Comparison of ENCODE assay signal across 8 cellular contexts in the genomic region with DNA sequence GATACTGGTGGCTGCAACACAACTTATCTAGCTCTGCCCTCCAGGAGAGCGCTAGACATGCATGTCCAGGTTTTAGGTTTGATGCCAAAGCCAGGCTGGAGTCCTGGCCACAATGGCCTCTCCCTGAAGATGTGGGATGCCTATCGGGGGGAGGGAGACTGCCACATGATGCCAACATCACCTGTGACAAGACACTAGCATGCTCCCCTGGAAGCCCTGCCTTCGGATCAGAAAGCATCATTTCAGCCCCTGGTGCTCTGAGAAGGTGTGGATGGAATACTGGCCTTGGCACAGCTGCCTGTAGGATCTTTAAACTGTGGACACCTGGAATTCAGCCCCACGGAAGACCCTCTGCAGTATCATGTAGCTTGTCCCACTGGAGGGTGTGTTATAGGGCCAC.
"Had no signal": no experiment of that assay in that cellular context is flagged by ENCODE, and none has a peak within 500 bp of the region (broad histone marks: within the 10 kb centered on the region; RNA-seq: fewer than 3 reads in every experiment).

No MANE protein-coding gene starts in this region.

- H3K4me1 Mint-ChIP-seq: GM23338, IgD-negative memory B cell had no signal

- H3K27ac Mint-ChIP-seq: GM23338, HFFc6 had no signal

- H2AFZ ChIP-seq: GM23338 had no signal

- H3K4me3 ChIP-seq: GM23338, HAP-1 had no signal

- H3K36me3 Mint-ChIP-seq: IgD-negative memory B cell had no signal

- ATAC-seq: GM23338, HCT116, HepG2 had no signal

- H3K4me1 ChIP-seq: HAP-1 had no signal

- H3K36me3 ChIP-seq: HAP-1 had no signal

- H3K9me3 ChIP-seq: HAP-1 had no signal

- H3K27ac ChIP-seq: HL-60 had no signal

- H3K27me3 Mint-ChIP-seq: IgD-negative memory B cell had no signal

- H3K4me3 Mint-ChIP-seq: GM23338, HFFc6, IgD-negative memory B cell had no signal

- DNase-seq: H7, HFFc6 had no signal

- H3K4me2 ChIP-seq: GM23338 had no signal
